ENCODE assay signal across 15 cellular contexts in the genomic region with DNA sequence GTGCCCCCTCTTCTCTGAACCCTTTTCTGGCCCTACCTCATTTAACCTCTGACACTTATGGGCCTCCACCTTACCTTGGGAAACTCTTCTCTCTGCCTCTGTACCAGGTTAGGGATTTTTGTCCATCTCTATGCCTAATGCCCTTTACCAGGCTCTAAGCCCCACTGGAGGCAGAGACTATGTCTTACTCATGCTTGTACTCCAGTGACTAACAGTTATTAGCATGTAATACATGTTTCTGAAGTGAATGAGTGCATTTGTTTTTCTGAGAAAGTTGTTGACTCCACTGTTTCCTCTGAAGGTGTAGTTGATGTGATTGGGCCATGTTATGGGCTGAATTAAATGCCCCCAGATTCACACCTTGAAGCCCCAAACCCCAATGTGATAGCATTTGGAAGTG.
"Had no signal": no experiment of that assay in that cellular context is flagged by ENCODE, and none has a peak within 500 bp of the region (broad histone marks: within the 10 kb centered on the region; RNA-seq: fewer than 3 reads in every experiment).

No MANE protein-coding gene starts in this region.

- H3K4me3 ChIP-seq: left ventricle myocardium inferior, sigmoid colon, spleen, upper lobe of right lung had no signal

- H3K4me1 ChIP-seq: spleen, upper lobe of right lung had no signal

- H3K27me3 ChIP-seq: sigmoid colon, spleen, upper lobe of right lung had no signal

- DNase-seq: activated CD4-positive, alpha-beta T cell treated with anti-CD3 and anti-CD28 coated beads, Interleukin-2, amount 50 U/mL, for 1 hour; activated CD8-positive, alpha-beta memory T cell treated with anti-CD3 and anti-CD28 coated beads, Interleukin-2, amount 50 U/mL, for 4 hours; activated effector memory CD4-positive, alpha-beta T cell treated with Interleukin-2 at 50 U/mL for 16 hours; activated naive CD4-positive, alpha-beta T cell treated with anti-CD3 and anti-CD28 coated beads, Interleukin-2, amount 10 ng/mL, durations not matched to agents 7 days and 5 days; activated T-cell treated with anti-CD3 and anti-CD28 coated beads, Interleukin-2, amount 50 U/mL, for 48 hours; effector memory CD8-positive, alpha-beta T cell; left ventricle myocardium inferior; occipital lobe; posterior cingulate gyrus; sigmoid colon; spleen; stimulated activated naive CD4-positive, alpha-beta T cell; upper lobe of right lung had no signal

- H3K9me3 ChIP-seq: left ventricle myocardium inferior, sigmoid colon, upper lobe of right lung had no signal

- ATAC-seq: activated CD4-positive, CD25-positive, alpha-beta regulatory T cell treated with anti-CD3 and anti-CD28 coated beads, Interleukin-2, amount 50 U/mL, for 24 hours; effector memory CD8-positive, alpha-beta T cell; upper lobe of right lung had no signal

- H3K27ac ChIP-seq: left ventricle myocardium inferior, sigmoid colon, spleen, upper lobe of right lung had no signal

- H3K36me3 ChIP-seq: left ventricle myocardium inferior, sigmoid colon, spleen, upper lobe of right lung had no signal

- FAIRE-seq: frontal cortex had no signal
